8 cellular contexts compared by ENCODE assay signal in the genomic region with DNA sequence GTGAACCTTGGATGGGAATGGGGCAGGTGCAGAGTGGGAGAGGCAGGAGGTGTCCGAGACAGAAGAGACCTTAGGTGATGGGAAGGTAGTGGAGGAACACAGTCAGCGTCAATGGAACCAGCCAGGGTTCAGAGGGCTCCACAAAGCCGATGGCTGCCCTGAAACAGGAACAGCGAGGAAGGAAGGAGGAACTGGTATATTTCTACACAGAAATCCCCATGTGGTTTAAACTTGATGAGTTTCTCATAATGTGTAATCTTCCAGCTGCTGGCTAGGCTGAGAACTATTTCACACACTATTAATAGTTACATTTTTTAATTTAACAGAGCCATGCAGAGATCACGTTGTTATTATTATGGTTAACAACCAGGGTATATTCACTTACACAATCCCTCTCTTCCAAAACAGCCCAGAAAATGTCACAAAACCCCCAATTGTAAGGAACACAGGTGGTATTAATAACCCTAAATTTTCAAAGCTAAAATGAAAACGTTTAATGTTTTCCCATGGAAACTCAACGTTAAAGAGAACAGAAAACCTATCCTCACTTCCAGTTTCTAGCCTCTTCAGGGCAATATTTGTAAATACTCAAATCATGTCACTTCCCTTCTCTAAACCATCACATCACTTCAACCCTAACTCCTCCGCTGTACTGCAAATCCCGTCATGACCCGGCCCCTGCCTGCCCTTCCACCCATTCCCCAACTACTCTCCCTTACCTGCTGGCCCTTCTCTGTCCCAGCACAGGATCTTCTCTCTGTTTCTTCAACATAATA.
DNase-seq lines count a peak whose midpoint lies in the region; ATAC-seq and TF ChIP-seq lines count a peak whose summit lies in the region.

No MANE protein-coding gene starts in this region.

- TF ChIP-seq CTCF in neutrophil (IDR thresholded peaks at IDR 0.05) = no peak

- no peaks in the 10 kb centered on the region for H3K36me3 ChIP-seq in neutrophil

- H3K27me3 ChIP-seq in neutrophil = no peaks in the 10 kb centered on the region

- H3K27ac ChIP-seq in cingulate gyrus (ENCODE audit: low read depth, low read length) (peak overlapping the region; percentile 65), neutrophil (peak overlapping the region; percentile 93)

- ATAC-seq in HG03097 (IDR thresholded peaks at IDR 0.05; ENCODE audit: low FRiP score, unreplicated experiment) (peak; percentile 47), HG03378 (IDR thresholded peaks at IDR 0.05; ENCODE audit: unreplicated experiment) (no peak), HG03565 (IDR thresholded peaks at IDR 0.05; ENCODE audit: unreplicated experiment) (no peak)

- H3K4me1 ChIP-seq in neutrophil (ENCODE audit: control insufficient read depth in 1 of 2, insufficient read depth in 1 of 2, low read depth in 1 of 2, low read length in 1 of 2) = peaks cover 85 to 86% of the 10 kb centered on the region in 2 experiments

- H3K4me3 ChIP-seq in neutrophil (ENCODE audit: low read depth in 1 of 2, low read length in 1 of 2) = peak overlapping the region; percentile 45 to 51

- no peaks in the 10 kb centered on the region for H3K9me3 ChIP-seq in neutrophil

- DNase-seq in ecto neural progenitor cell (ENCODE audit: low spot score) = no peak
- no peak for DNase-seq in SW480 (ENCODE audit: low spot score)

- TF ChIP-seq POLR2A in GM18526 (IDR thresholded peaks at IDR 0.05; ENCODE audit: extremely low read depth, insufficient read length) = peak; percentile 33
